ENCODE assay signal across 18 cellular contexts in genomic region chr17:80352216-80352895, GRCh38.
DNase-seq lines count a peak whose midpoint lies in the region; ATAC-seq and TF ChIP-seq lines count a peak whose summit lies in the region.
"Had no signal": no experiment of that assay in that cellular context is flagged by ENCODE, and none has a peak within 500 bp of the region (broad histone marks: within the 10 kb centered on the region; RNA-seq: fewer than 3 reads in every experiment).

No MANE protein-coding gene starts in this region.

- H3K27me3 Mint-ChIP-seq in activated naive CD4-positive, alpha-beta T cell treated with anti-CD3 and anti-CD28 coated beads, Interleukin-2, amount 10 ng/mL, durations not matched to agents 7 days and 5 days, result no peaks in the 10 kb centered on the region
- no peaks in the 10 kb centered on the region for H3K27me3 Mint-ChIP-seq in activated naive CD4-positive, alpha-beta T cell treated with anti-CD3 and anti-CD28 coated beads for 36 hours (ENCODE audit: low read depth)
- H3K27me3 Mint-ChIP-seq in T-helper 17 cell (no peaks in the 10 kb centered on the region), nephron progenitor cell (ENCODE audit: low read depth, poor library complexity) (no peaks in the 10 kb centered on the region)
- H3K27me3 Mint-ChIP-seq: CD8-positive, alpha-beta memory T cell had no signal

- no peak for DNase-seq in activated naive CD4-positive, alpha-beta T cell treated with anti-CD3 and anti-CD28 coated beads, Interleukin-2, amount 10 ng/mL, durations not matched to agents 7 days and 5 days
- no peak for DNase-seq in activated naive CD4-positive, alpha-beta T cell treated with anti-CD3 and anti-CD28 coated beads for 36 hours
- DNase-seq in T-helper 17 cell (no peak), nephron progenitor cell (no peak), tibial artery (peak; percentile 10 to 53), NCI-H187 treated with DMSO at 0.1 percent for 48 hours (lab: John Stamatoyannopoulos, UW) (no peak)
- DNase-seq: CD8-positive, alpha-beta memory T cell; KBM-7; NCI-H1092; NCI-H1436 treated with DMSO at 0.1 percent for 48 hours; NCI-H2029; NCI-H2227 treated with DMSO at 0.1 percent for 48 hours; NCI-H510A had no signal

- no peaks in the 10 kb centered on the region for H3K9me3 Mint-ChIP-seq in activated naive CD4-positive, alpha-beta T cell treated with anti-CD3 and anti-CD28 coated beads, Interleukin-2, amount 10 ng/mL, durations not matched to agents 7 days and 5 days
- no peaks in the 10 kb centered on the region for H3K9me3 Mint-ChIP-seq in activated naive CD4-positive, alpha-beta T cell treated with anti-CD3 and anti-CD28 coated beads for 36 hours
- no peaks in the 10 kb centered on the region for H3K9me3 Mint-ChIP-seq in nephron progenitor cell
- H3K9me3 Mint-ChIP-seq: CD8-positive, alpha-beta memory T cell had no signal

- CTCF ChIA-PET in activated naive CD4-positive, alpha-beta T cell treated with anti-CD3 and anti-CD28 coated beads, Interleukin-2, amount 10 ng/mL, durations not matched to agents 7 days and 5 days (lab: Charles Lee), result interaction anchor here (0.7 kb wide), 1 partner anchor 57 kb away, joined by 3 read pairs; no protein-coding TSS in a partner anchor
- CTCF ChIA-PET in activated naive CD4-positive, alpha-beta T cell treated with anti-CD3 and anti-CD28 coated beads for 36 hours (lab: Charles Lee), result no interaction called here

- H3K36me3 ChIP-seq in tibial artery, result peaks cover 84 to 95% (median 91%) of the 10 kb centered on the region in 3 donors

- no peaks in the 10 kb centered on the region for H3K9me3 ChIP-seq in T-helper 17 cell (ENCODE audit: control insufficient read depth, low read length, poor library complexity, severe bottlenecking)
- no peaks in the 10 kb centered on the region for H3K9me3 ChIP-seq in tibial artery
- H3K9me3 ChIP-seq: Peyer's patch, SJSA1 had no signal

- H3K27me3 ChIP-seq in tibial artery, result no peaks in the 10 kb centered on the region
- H3K27me3 ChIP-seq: Peyer's patch, SJSA1 had no signal

- no peak overlapping the region for H3K4me3 Mint-ChIP-seq in activated naive CD4-positive, alpha-beta T cell treated with anti-CD3 and anti-CD28 coated beads, Interleukin-2, amount 10 ng/mL, durations not matched to agents 7 days and 5 days
- no peak overlapping the region for H3K4me3 Mint-ChIP-seq in activated naive CD4-positive, alpha-beta T cell treated with anti-CD3 and anti-CD28 coated beads for 36 hours
- H3K4me3 Mint-ChIP-seq in T-helper 17 cell (no peak overlapping the region), nephron progenitor cell (no peak overlapping the region)

- H3K27ac ChIP-seq in tibial artery, result no peak overlapping the region
- H3K27ac ChIP-seq: C4-2B, Peyer's patch, SJSA1 had no signal

- H3K4me1 Mint-ChIP-seq in activated naive CD4-positive, alpha-beta T cell treated with anti-CD3 and anti-CD28 coated beads, Interleukin-2, amount 10 ng/mL, durations not matched to agents 7 days and 5 days, result no peaks in the 10 kb centered on the region
- H3K4me1 Mint-ChIP-seq in activated naive CD4-positive, alpha-beta T cell treated with anti-CD3 and anti-CD28 coated beads for 36 hours (ENCODE audit: low read depth), result peaks cover 17% of the 10 kb centered on the region
- H3K4me1 Mint-ChIP-seq in T-helper 17 cell, result peaks cover 11% of the 10 kb centered on the region
- H3K4me1 Mint-ChIP-seq in nephron progenitor cell, result peaks cover 32% of the 10 kb centered on the region

- intact Hi-C loops in activated naive CD4-positive, alpha-beta T cell treated with anti-CD3 and anti-CD28 coated beads for 36 hours (cut with micrococcal nuclease), result no loop called here
- intact Hi-C loops in tibial artery (cut with DNase I; ENCODE audit: low total_unique reads), result no loop called here

- TF ChIP-seq CTCF in nephron progenitor cell (IDR thresholded peaks at IDR 0.05) (no peak), tibial artery (IDR thresholded peaks at IDR 0.05) (no peak)

- no peak for ATAC-seq in T-helper 17 cell
- no peak for ATAC-seq in GM18502 (IDR thresholded peaks at IDR 0.05; ENCODE audit: poor library complexity, unreplicated experiment)
- ATAC-seq: HCT116 had no signal

- peaks cover 84% of the 10 kb centered on the region for H3K36me3 Mint-ChIP-seq in activated naive CD4-positive, alpha-beta T cell treated with anti-CD3 and anti-CD28 coated beads, Interleukin-2, amount 10 ng/mL, durations not matched to agents 7 days and 5 days
- peaks cover 59% of the 10 kb centered on the region for H3K36me3 Mint-ChIP-seq in activated naive CD4-positive, alpha-beta T cell treated with anti-CD3 and anti-CD28 coated beads for 36 hours (ENCODE audit: low read depth)
- H3K36me3 Mint-ChIP-seq in T-helper 17 cell (ENCODE audit: low read depth) (peaks cover 12% of the 10 kb centered on the region), nephron progenitor cell (ENCODE audit: low read depth) (peaks cover 36% of the 10 kb centered on the region)

- peak overlapping the region; percentile 45 for H3K27ac Mint-ChIP-seq in activated naive CD4-positive, alpha-beta T cell treated with anti-CD3 and anti-CD28 coated beads, Interleukin-2, amount 10 ng/mL, durations not matched to agents 7 days and 5 days
- H3K27ac Mint-ChIP-seq in activated naive CD4-positive, alpha-beta T cell treated with anti-CD3 and anti-CD28 coated beads for 36 hours, result no peak overlapping the region
- H3K27ac Mint-ChIP-seq in T-helper 17 cell (peak overlapping the region; percentile 27), nephron progenitor cell (peak overlapping the region; percentile 18)

- H3K4me3 ChIP-seq in tibial artery, result no peak overlapping the region
- H3K4me3 ChIP-seq: Peyer's patch, SJSA1 had no signal

- no peaks in the 10 kb centered on the region for H3K4me1 ChIP-seq in tibial artery
- H3K4me1 ChIP-seq: Peyer's patch, SJSA1 had no signal

Comparison
In these comparisons a context has a peak if more than half of its experiments do, and no peak if none do; other contexts are left out.
1. DNase-seq: peak in tibial artery (2 of 2); none in activated naive CD4-positive, alpha-beta T cell treated with anti-CD3 and anti-CD28 coated beads, Interleukin-2, amount 10 ng/mL, durations not matched to agents 7 days and 5 days (single experiment), activated naive CD4-positive, alpha-beta T cell treated with anti-CD3 and anti-CD28 coated beads for 36 hours (single experiment), T-helper 17 cell (0 of 3), nephron progenitor cell (single experiment) and NCI-H187 treated with DMSO at 0.1 percent for 48 hours (single experiment).